Comparison of ENCODE assay signal across 13 cellular contexts in genomic region chr2:2838548-2838845, GRCh38.
A peak's percentile ranks its signal among the peaks of the same experiment; 100 is the strongest.
DNase-seq lines count a peak whose midpoint lies in the region; ATAC-seq, FAIRE-seq and TF ChIP-seq lines count a peak whose summit lies in the region.
"Had no signal": no experiment of that assay in that cellular context is flagged by ENCODE, and none has a peak within 500 bp of the region (broad histone marks: within the 10 kb centered on the region; RNA-seq: fewer than 3 reads in every experiment).

No MANE protein-coding gene starts in this region.

- H3K4me3 ChIP-seq in right atrium auricular region (no peak overlapping the region), small intestine (ENCODE audit: low read depth in 1 of 2, low read length in 2 of 2) (no peak overlapping the region)
- H3K4me3 ChIP-seq: GM23338 had no signal

- 88 to 91% (median 90%) methylated on average over 3 of the region's 3 CpGs for WGBS in small intestine, 3 donors

- H3K9me3 ChIP-seq in right atrium auricular region: no peaks in the 10 kb centered on the region
- no peaks in the 10 kb centered on the region for H3K9me3 ChIP-seq in small intestine (ENCODE audit: control insufficient read depth, low read depth)
- H3K9me3 ChIP-seq: Caco-2 had no signal

- H3K36me3 ChIP-seq in right atrium auricular region (no peaks in the 10 kb centered on the region), small intestine (ENCODE audit: control insufficient read depth in 2 of 2, insufficient read depth in 2 of 2, low read length in 2 of 2) (no peaks in the 10 kb centered on the region)

- ATAC-seq in left ventricle myocardium superior (no peak), GM19397 (IDR thresholded peaks at IDR 0.05; ENCODE audit: unreplicated experiment) (no peak)
- ATAC-seq: GM23338 had no signal

- H3K4me1 ChIP-seq in right atrium auricular region (no peaks in the 10 kb centered on the region), small intestine (ENCODE audit: control insufficient read depth in 2 of 2, insufficient read depth in 1 of 2, low read depth in 1 of 2, low read length in 1 of 2) (no peaks in the 10 kb centered on the region)
- H3K4me1 ChIP-seq: Caco-2 had no signal

- no peak for TF ChIP-seq CTCF in right atrium auricular region (IDR thresholded peaks at IDR 0.05)

- H3K27me3 ChIP-seq in right atrium auricular region: no peaks in the 10 kb centered on the region
- no peaks in the 10 kb centered on the region for H3K27me3 ChIP-seq in small intestine (ENCODE audit: control insufficient read depth in 2 of 2, insufficient read depth in 2 of 2, low read length in 2 of 2)

- peak; percentile 1 for DNase-seq in activated CD4-positive, alpha-beta T cell treated with anti-CD3 and anti-CD28 coated beads for 1 hour
- DNase-seq in activated CD4-positive, alpha-beta T cell treated with anti-CD3 and anti-CD28 coated beads, Interleukin-2, amount 50 U/mL, for 1 hour: no peak
- DNase-seq in right atrium auricular region (ENCODE audit: low spot score): peak; percentile 40
- DNase-seq in left ventricle myocardium superior: no peak
- peak; percentile 3 for DNase-seq in stimulated activated CD8-positive, alpha-beta memory T cell treated with anti-CD3 and anti-CD28 coated beads, Interleukin-4, amount 100 ng/mL, for 48 hours
- no peak for DNase-seq in small intestine
- DNase-seq: Caco-2; CD8-positive, alpha-beta memory T cell; H7; IMR-90 had no signal

- intact Hi-C loops in left ventricle myocardium superior (cut with micrococcal nuclease): no loop called here

- FAIRE-seq in small intestine (lab: Jason Lieb, UNC): no peak

- H3K27ac ChIP-seq in right atrium auricular region (no peak overlapping the region), small intestine (ENCODE audit: low read depth in 1 of 2, low read length in 1 of 2) (no peak overlapping the region)
- H3K27ac ChIP-seq: 22Rv1 had no signal

Comparison
In these comparisons a context has a peak if more than half of its experiments do, and no peak if none do; other contexts are left out.
1. DNase-seq: peak in activated CD4-positive, alpha-beta T cell treated with anti-CD3 and anti-CD28 coated beads for 1 hour (single experiment), right atrium auricular region (single experiment) and stimulated activated CD8-positive, alpha-beta memory T cell treated with anti-CD3 and anti-CD28 coated beads, Interleukin-4, amount 100 ng/mL, for 48 hours (single experiment); none in activated CD4-positive, alpha-beta T cell treated with anti-CD3 and anti-CD28 coated beads, Interleukin-2, amount 50 U/mL, for 1 hour (single experiment), left ventricle myocardium superior (single experiment) and small intestine (single experiment).